Comparison of ENCODE assay signal across 9 cellular contexts in genomic region chr7:121278120-121279021, GRCh38. TPM values are rescaled to one million over a fixed set of nuclear protein-coding genes. Genes with fewer than 3 reads are reported as not detected.
DNase-seq lines count a peak whose midpoint lies in the region; ATAC-seq and TF ChIP-seq lines count a peak whose summit lies in the region.
"Had no signal": no experiment of that assay in that cellular context is flagged by ENCODE, and none has a peak within 500 bp of the region (broad histone marks: within the 10 kb centered on the region; RNA-seq: fewer than 3 reads in every experiment).

No MANE protein-coding gene starts in this region.

- H3K4me1 Mint-ChIP-seq in activated naive CD4-positive, alpha-beta T cell treated with anti-CD3 and anti-CD28 coated beads for 36 hours (ENCODE audit: low read depth), result peaks cover 15% of the 10 kb centered on the region
- H3K4me1 Mint-ChIP-seq in activated B cell treated with CpG ODN at 0.5 μM for 24 hours, result peaks cover 50% of the 10 kb centered on the region

- CTCF ChIA-PET in activated naive CD4-positive, alpha-beta T cell treated with anti-CD3 and anti-CD28 coated beads for 36 hours (lab: Charles Lee), result no interaction called here
- CTCF ChIA-PET in activated B cell treated with CpG ODN at 0.5 μM for 24 hours (lab: Charles Lee), result interaction anchor here (1.3 to 2.0 kb wide), 2 partner anchors 51 to 115 kb away, joined by 3 to 4 read pairs; no protein-coding TSS in a partner anchor

- H3K27ac Mint-ChIP-seq in activated naive CD4-positive, alpha-beta T cell treated with anti-CD3 and anti-CD28 coated beads for 36 hours, result peak overlapping the region; percentile 28
- H3K27ac Mint-ChIP-seq in activated B cell treated with CpG ODN at 0.5 μM for 24 hours, result peak overlapping the region; percentile 68

- no peaks in the 10 kb centered on the region for H3K36me3 Mint-ChIP-seq in activated naive CD4-positive, alpha-beta T cell treated with anti-CD3 and anti-CD28 coated beads for 36 hours (ENCODE audit: low read depth)
- H3K36me3 Mint-ChIP-seq in activated B cell treated with CpG ODN at 0.5 μM for 24 hours (ENCODE audit: low read depth), result peaks cover 31% of the 10 kb centered on the region

- intact Hi-C loops in activated naive CD4-positive, alpha-beta T cell treated with anti-CD3 and anti-CD28 coated beads for 36 hours (cut with micrococcal nuclease), result loop anchor here (1.0 kb wide), 2 partner anchors 140 to 267 kb away; no protein-coding TSS in a partner anchor
- intact Hi-C loops in activated B cell treated with CpG ODN at 0.5 μM for 24 hours (cut with micrococcal nuclease), result loop anchor here (2.0 to 5.0 kb wide), 6 partner anchors 20 to 98 kb away; partner anchors contain the start of gene WNT16

- peak; percentile 100 for ATAC-seq in HG03095 (IDR thresholded peaks at IDR 0.05; ENCODE audit: unreplicated experiment)
- peak; percentile 85 for ATAC-seq in activated B cell treated with CpG ODN at 0.5 μM for 24 hours (ENCODE audit: low read depth)

- peaks cover 34% of the 10 kb centered on the region for H3K27me3 Mint-ChIP-seq in activated naive CD4-positive, alpha-beta T cell treated with anti-CD3 and anti-CD28 coated beads for 36 hours (ENCODE audit: low read depth)
- H3K27me3 Mint-ChIP-seq in activated B cell treated with CpG ODN at 0.5 μM for 24 hours, result no peaks in the 10 kb centered on the region

- TF ChIP-seq CTCF in activated B cell treated with CpG ODN at 0.5 μM for 24 hours (IDR thresholded peaks at IDR 0.05), result no peak

- POLR2A ChIA-PET in activated B cell treated with CpG ODN at 0.5 μM for 24 hours (lab: Charles Lee), result interaction anchor here (0.6 to 1.2 kb wide), 6 partner anchors 15 to 327 kb away, joined by 3 to 5 read pairs (median 3); partner anchors contain the start of gene WNT16

- H3K4me3 Mint-ChIP-seq in activated naive CD4-positive, alpha-beta T cell treated with anti-CD3 and anti-CD28 coated beads for 36 hours, result no peak overlapping the region
- no peak overlapping the region for H3K4me3 Mint-ChIP-seq in activated B cell treated with CpG ODN at 0.5 μM for 24 hours

- H3K9me3 Mint-ChIP-seq in activated naive CD4-positive, alpha-beta T cell treated with anti-CD3 and anti-CD28 coated beads for 36 hours, result no peaks in the 10 kb centered on the region
- H3K9me3 Mint-ChIP-seq in activated B cell treated with CpG ODN at 0.5 μM for 24 hours, result peaks cover 2% of the 10 kb centered on the region

- no peak for DNase-seq in activated naive CD4-positive, alpha-beta T cell treated with anti-CD3 and anti-CD28 coated beads for 36 hours
- no peak for DNase-seq in activated naive CD4-positive, alpha-beta T cell treated with anti-CD3 and anti-CD28 coated beads, Interleukin-2, amount 50 U/mL, for 16 hours
- no peak for DNase-seq in activated B cell treated with CpG ODN at 0.5 μM for 24 hours
- DNase-seq in stromal cell of bone marrow (ENCODE audit: low read depth), result peak; percentile 42
- no peak for DNase-seq in KG1 (lab: John Stamatoyannopoulos, UW)
- no peak for DNase-seq in retina
- DNase-seq in cerebellar cortex (ENCODE audit: low spot score), result no peak
- DNase-seq: psoas muscle had no signal

RNA-seq across cellular contexts. Expression of gene WNT16, which starts 50.4 kb away (rescaled TPM):
- not detected for total RNA-seq in activated naive CD4-positive, alpha-beta T cell treated with anti-CD3 and anti-CD28 coated beads for 36 hours
- 4.9 and 6.7 TPM in 2 replicates for total RNA-seq in activated B cell treated with CpG ODN at 0.5 μM for 24 hours
